In the genomic region with DNA sequence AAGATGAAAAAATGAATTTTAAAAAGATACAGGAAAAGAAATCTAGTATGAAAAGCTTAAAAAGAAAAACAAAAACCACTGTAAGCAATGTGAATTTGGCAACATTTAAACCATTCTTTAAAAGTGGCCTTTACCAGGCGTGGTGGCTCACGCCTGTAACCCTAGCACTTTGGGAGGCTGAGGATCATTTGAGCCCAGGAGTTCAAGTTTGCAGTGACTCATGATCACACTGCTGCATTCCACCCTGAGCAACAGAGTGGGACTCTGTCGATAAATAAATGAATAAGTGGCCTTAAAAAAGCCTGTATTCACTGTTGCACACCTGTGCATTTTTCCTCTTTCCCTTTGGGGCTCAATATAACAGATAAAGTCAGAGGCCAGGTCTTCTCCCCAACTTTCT, we compare ENCODE assay signal across 1 cellular context.
TF ChIP-seq lines count a peak whose summit lies in the region.

No MANE protein-coding gene starts in this region.

TF ChIP-seq in GM23338, 12 proteins besides CTCF, POLR2A, EP300 and RAD21 (continued from another document):
- TF ChIP-seq ZNF331 (CRISPR knock-in tag; IDR thresholded peaks at IDR 0.05; ENCODE audit: low read depth) (no peak), CREB1 (CRISPR knock-in tag; IDR thresholded peaks at IDR 0.05; ENCODE audit: low read depth) (no peak), ZNF114 (CRISPR knock-in tag; IDR thresholded peaks at IDR 0.05) (no peak)
- TF ChIP-seq, protein P1, sequence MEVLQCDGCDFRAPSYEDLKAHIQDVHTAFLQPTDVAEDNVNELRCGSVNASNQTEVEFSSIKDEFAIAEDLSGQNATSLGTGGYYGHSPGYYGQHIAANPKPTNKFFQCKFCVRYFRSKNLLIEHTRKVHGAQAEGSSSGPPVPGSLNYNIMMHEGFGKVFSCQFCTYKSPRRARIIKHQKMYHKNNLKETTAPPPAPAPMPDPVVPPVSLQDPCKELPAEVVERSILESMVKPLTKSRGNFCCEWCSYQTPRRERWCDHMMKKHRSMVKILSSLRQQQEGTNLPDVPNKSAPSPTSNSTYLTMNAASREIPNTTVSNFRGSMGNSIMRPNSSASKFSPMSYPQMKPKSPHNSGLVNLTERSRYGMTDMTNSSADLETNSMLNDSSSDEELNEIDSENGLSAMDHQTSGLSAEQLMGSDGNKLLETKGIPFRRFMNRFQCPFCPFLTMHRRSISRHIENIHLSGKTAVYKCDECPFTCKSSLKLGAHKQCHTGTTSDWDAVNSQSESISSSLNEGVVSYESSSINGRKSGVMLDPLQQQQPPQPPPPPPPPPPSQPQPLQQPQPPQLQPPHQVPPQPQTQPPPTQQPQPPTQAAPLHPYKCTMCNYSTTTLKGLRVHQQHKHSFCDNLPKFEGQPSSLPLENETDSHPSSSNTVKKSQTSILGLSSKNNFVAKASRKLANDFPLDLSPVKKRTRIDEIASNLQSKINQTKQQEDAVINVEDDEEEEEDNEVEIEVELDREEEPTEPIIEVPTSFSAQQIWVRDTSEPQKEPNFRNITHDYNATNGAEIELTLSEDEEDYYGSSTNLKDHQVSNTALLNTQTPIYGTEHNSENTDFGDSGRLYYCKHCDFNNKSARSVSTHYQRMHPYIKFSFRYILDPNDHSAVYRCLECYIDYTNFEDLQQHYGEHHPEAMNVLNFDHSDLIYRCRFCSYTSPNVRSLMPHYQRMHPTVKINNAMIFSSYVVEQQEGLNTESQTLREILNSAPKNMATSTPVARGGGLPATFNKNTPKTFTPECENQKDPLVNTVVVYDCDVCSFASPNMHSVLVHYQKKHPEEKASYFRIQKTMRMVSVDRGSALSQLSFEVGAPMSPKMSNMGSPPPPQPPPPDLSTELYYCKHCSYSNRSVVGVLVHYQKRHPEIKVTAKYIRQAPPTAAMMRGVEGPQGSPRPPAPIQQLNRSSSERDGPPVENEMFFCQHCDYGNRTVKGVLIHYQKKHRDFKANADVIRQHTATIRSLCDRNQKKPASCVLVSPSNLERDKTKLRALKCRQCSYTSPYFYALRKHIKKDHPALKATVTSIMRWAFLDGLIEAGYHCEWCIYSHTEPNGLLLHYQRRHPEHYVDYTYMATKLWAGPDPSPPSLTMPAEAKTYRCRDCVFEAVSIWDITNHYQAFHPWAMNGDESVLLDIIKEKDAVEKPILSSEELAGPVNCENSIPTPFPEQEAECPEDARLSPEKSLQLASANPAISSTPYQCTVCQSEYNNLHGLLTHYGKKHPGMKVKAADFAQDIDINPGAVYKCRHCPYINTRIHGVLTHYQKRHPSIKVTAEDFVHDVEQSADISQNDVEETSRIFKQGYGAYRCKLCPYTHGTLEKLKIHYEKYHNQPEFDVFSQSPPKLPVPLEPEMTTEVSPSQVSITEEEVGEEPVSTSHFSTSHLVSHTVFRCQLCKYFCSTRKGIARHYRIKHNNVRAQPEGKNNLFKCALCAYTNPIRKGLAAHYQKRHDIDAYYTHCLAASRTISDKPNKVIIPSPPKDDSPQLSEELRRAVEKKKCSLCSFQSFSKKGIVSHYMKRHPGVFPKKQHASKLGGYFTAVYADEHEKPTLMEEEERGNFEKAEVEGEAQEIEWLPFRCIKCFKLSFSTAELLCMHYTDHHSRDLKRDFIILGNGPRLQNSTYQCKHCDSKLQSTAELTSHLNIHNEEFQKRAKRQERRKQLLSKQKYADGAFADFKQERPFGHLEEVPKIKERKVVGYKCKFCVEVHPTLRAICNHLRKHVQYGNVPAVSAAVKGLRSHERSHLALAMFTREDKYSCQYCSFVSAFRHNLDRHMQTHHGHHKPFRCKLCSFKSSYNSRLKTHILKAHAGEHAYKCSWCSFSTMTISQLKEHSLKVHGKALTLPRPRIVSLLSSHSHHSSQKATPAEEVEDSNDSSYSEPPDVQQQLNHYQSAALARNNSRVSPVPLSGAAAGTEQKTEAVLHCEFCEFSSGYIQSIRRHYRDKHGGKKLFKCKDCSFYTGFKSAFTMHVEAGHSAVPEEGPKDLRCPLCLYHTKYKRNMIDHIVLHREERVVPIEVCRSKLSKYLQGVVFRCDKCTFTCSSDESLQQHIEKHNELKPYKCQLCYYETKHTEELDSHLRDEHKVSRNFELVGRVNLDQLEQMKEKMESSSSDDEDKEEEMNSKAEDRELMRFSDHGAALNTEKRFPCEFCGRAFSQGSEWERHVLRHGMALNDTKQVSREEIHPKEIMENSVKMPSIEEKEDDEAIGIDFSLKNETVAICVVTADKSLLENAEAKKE (CRISPR knock-in tag; IDR thresholded peaks at IDR 0.05), result no peak
